In genomic region chr18:51279367-51279984, GRCh38 we compare ENCODE assay signal across 1 cellular context.
TF ChIP-seq lines count a peak whose summit lies in the region.

No MANE protein-coding gene starts in this region.

TF ChIP-seq in HepG2, 621 proteins besides CTCF, POLR2A, EP300 and RAD21 (continued from another document and continues in another):
- TF ChIP-seq KIAA2018 (CRISPR knock-in tag; IDR thresholded peaks at IDR 0.05; ENCODE audit: borderline replicate concordance) (no peak), MAFK (conservative IDR thresholded peaks at IDR 0.05 in 1 of 2, IDR thresholded peaks at IDR 0.05 in 1 of 2; ENCODE audit: low read length in 2 of 2) (no peak), RARA (CRISPR knock-in tag; IDR thresholded peaks at IDR 0.05) (peak; percentile 67), ATF2 (CRISPR knock-in tag; IDR thresholded peaks at IDR 0.05) (peak; percentile 62; the same call in 1 of the 2 replicates), FOSL2 (CRISPR knock-in tag; IDR thresholded peaks at IDR 0.05) (peak; percentile 58; the same call in 1 of the 2 replicates), HDAC2 (CRISPR knock-in tag; IDR thresholded peaks at IDR 0.05) (peak; percentile 62; the same call in 1 of the 2 replicates), NCOA2 (CRISPR knock-in tag; IDR thresholded peaks at IDR 0.05) (peak; percentile 82), SOX5 (CRISPR knock-in tag; IDR thresholded peaks at IDR 0.05; ENCODE audit: borderline replicate concordance) (peak; percentile 60), POGZ (CRISPR knock-in tag; IDR thresholded peaks at IDR 0.05) (peak; percentile 62; the same call in 1 of the 2 replicates), RCOR2 (CRISPR knock-in tag; IDR thresholded peaks at IDR 0.05) (peak; percentile 66; the same call in 1 of the 2 replicates), ZNF501 (CRISPR knock-in tag; IDR thresholded peaks at IDR 0.05) (no peak), FOXP4 (CRISPR knock-in tag; IDR thresholded peaks at IDR 0.05) (0 out of 2 replicates have a peak, but pooled peaks have one; percentile 33), ZNF652 (CRISPR knock-in tag; IDR thresholded peaks at IDR 0.05; ENCODE audit: borderline replicate concordance, low read depth) (no peak), FOXP1 (IDR thresholded peaks at IDR 0.05) (no peak), FOXP1 (CRISPR knock-in tag; IDR thresholded peaks at IDR 0.05) (peak; percentile 55; the same call in 1 of the 2 replicates), MTA3 (CRISPR knock-in tag; IDR thresholded peaks at IDR 0.05) (no peak), AHDC1 (CRISPR knock-in tag; IDR thresholded peaks at IDR 0.05; ENCODE audit: borderline replicate concordance) (peak; percentile 85; the same call in 1 of the 2 replicates), NCOA1 (CRISPR knock-in tag; IDR thresholded peaks at IDR 0.05) (no peak), NR2C2 (CRISPR knock-in tag; IDR thresholded peaks at IDR 0.05; ENCODE audit: borderline replicate concordance) (no peak), ETV5 (CRISPR knock-in tag; IDR thresholded peaks at IDR 0.05; ENCODE audit: borderline replicate concordance) (peak; percentile 46; the same call in 1 of the 2 replicates), HINFP (CRISPR knock-in tag; IDR thresholded peaks at IDR 0.05; ENCODE audit: low read depth) (no peak), SOX13 (IDR thresholded peaks at IDR 0.05) (no peak), SOX13 (CRISPR knock-in tag; conservative IDR thresholded peaks at IDR 0.05 in 1 of 2, IDR thresholded peaks at IDR 0.05 in 1 of 2) (peak in 1 of 2 experiments; percentile 69; a peak in 2 of 4 replicates), ZNF343 (CRISPR knock-in tag; IDR thresholded peaks at IDR 0.05) (no peak), MLX (CRISPR knock-in tag; IDR thresholded peaks at IDR 0.05) (0 out of 2 replicates have a peak, but pooled peaks have one; percentile 41), MYNN (CRISPR knock-in tag; IDR thresholded peaks at IDR 0.05; ENCODE audit: low read depth) (no peak), MYPOP (CRISPR knock-in tag; IDR thresholded peaks at IDR 0.05) (no peak), ZMYM4 (CRISPR knock-in tag; IDR thresholded peaks at IDR 0.05) (peak; percentile 80), CREB1 (IDR thresholded peaks at IDR 0.05) (no peak), CREB1 (CRISPR knock-in tag; IDR thresholded peaks at IDR 0.05) (peak; percentile 25; the same call in 1 of the 2 replicates), NR2F1 (CRISPR knock-in tag; IDR thresholded peaks at IDR 0.05) (no peak), THRA (CRISPR knock-in tag; IDR thresholded peaks at IDR 0.05; ENCODE audit: borderline replicate concordance) (peak; percentile 44; the same call in 1 of the 2 replicates), GLMP (CRISPR knock-in tag; IDR thresholded peaks at IDR 0.05; ENCODE audit: borderline replicate concordance) (no peak)
